ENCODE assay signal across 21 cellular contexts in the genomic region with DNA sequence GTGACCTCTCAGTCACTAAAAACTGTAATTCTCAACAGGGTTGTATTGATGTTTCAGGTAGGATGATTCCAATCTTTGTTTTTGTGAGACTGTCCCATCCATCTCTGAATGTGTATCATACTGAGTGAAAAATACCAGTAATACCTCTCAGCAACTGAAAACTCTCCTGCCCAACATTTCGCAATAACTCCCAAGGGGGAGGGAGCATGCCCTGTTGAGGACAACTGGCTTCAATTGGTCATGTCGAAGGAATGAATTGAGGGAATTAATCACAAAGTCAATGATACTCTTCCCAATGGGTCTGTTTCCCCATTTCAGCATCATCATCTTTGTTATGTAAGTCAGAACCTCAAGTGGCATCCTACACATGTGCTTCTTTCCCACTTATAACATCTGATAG.
"Had no signal": no experiment of that assay in that cellular context is flagged by ENCODE, and none has a peak within 500 bp of the region (broad histone marks: within the 10 kb centered on the region; RNA-seq: fewer than 3 reads in every experiment).

No MANE protein-coding gene starts in this region.

- DNase-seq: activated B cell treated with CpG ODN at 0.5 μM for 24 hours; activated CD4-positive, alpha-beta T cell treated with anti-CD3 and anti-CD28 coated beads, Interleukin-2, amount 10 ng/mL, durations not matched to agents 24 days and 14 days; activated CD8-positive, alpha-beta memory T cell treated with anti-CD3 and anti-CD28 coated beads, Interleukin-2, amount 50 U/mL, for 48 hours; activated naive CD8-positive, alpha-beta T cell treated with anti-CD3 and anti-CD28 coated beads, Interleukin-2, amount 10 ng/mL, durations not matched to agents 7 days and 5 days; anterior cingulate cortex; endodermal cell; erythroblast; foreskin keratinocyte; glutamatergic neuron; hypothalamus; kidney glomerular epithelial cell; left ventricle myocardium superior; mesenchymal stem cell; natural killer cell; stimulated activated CD4-positive, alpha-beta T cell treated with anti-CD3 and anti-CD28 coated beads, Interleukin-15, amount 100 ng/mL, for 24 hours; stimulated activated CD4-positive, alpha-beta T cell treated with anti-CD3 and anti-CD28 coated beads, Interleukin-4, amount 100 ng/mL, for 24 hours; stimulated activated naive CD4-positive, alpha-beta T cell; T-helper 17 cell; tibial artery had no signal

- H3K4me3 ChIP-seq: breast epithelium, skin epidermis, tibial artery had no signal

- H3K27ac Mint-ChIP-seq: activated B cell treated with CpG ODN at 0.5 μM for 24 hours; activated CD4-positive, alpha-beta T cell treated with anti-CD3 and anti-CD28 coated beads, Interleukin-2, amount 10 ng/mL, durations not matched to agents 24 days and 14 days; activated naive CD8-positive, alpha-beta T cell treated with anti-CD3 and anti-CD28 coated beads, Interleukin-2, amount 10 ng/mL, durations not matched to agents 7 days and 5 days; endodermal cell; natural killer cell; T-helper 17 cell had no signal

- H3K27me3 Mint-ChIP-seq: activated B cell treated with CpG ODN at 0.5 μM for 24 hours; activated CD4-positive, alpha-beta T cell treated with anti-CD3 and anti-CD28 coated beads, Interleukin-2, amount 10 ng/mL, durations not matched to agents 24 days and 14 days; activated naive CD8-positive, alpha-beta T cell treated with anti-CD3 and anti-CD28 coated beads, Interleukin-2, amount 10 ng/mL, durations not matched to agents 7 days and 5 days; T-helper 17 cell had no signal

- H3K36me3 Mint-ChIP-seq: activated naive CD8-positive, alpha-beta T cell treated with anti-CD3 and anti-CD28 coated beads, Interleukin-2, amount 10 ng/mL, durations not matched to agents 7 days and 5 days; natural killer cell had no signal

- H3K4me3 Mint-ChIP-seq: activated B cell treated with CpG ODN at 0.5 μM for 24 hours; activated CD4-positive, alpha-beta T cell treated with anti-CD3 and anti-CD28 coated beads, Interleukin-2, amount 10 ng/mL, durations not matched to agents 24 days and 14 days; activated naive CD8-positive, alpha-beta T cell treated with anti-CD3 and anti-CD28 coated beads, Interleukin-2, amount 10 ng/mL, durations not matched to agents 7 days and 5 days; endodermal cell; natural killer cell; T-helper 17 cell had no signal

- H3K9me3 Mint-ChIP-seq: activated B cell treated with CpG ODN at 0.5 μM for 24 hours; activated CD4-positive, alpha-beta T cell treated with anti-CD3 and anti-CD28 coated beads, Interleukin-2, amount 10 ng/mL, durations not matched to agents 24 days and 14 days; endodermal cell had no signal

- H3K4me1 Mint-ChIP-seq: activated B cell treated with CpG ODN at 0.5 μM for 24 hours; activated CD4-positive, alpha-beta T cell treated with anti-CD3 and anti-CD28 coated beads, Interleukin-2, amount 10 ng/mL, durations not matched to agents 24 days and 14 days; activated naive CD8-positive, alpha-beta T cell treated with anti-CD3 and anti-CD28 coated beads, Interleukin-2, amount 10 ng/mL, durations not matched to agents 7 days and 5 days; endodermal cell; natural killer cell; T-helper 17 cell had no signal

- ATAC-seq: foreskin keratinocyte, left ventricle myocardium superior, natural killer cell, T-helper 17 cell had no signal
